In genomic region chr6:1855890-1856289, GRCh38 we compare ENCODE assay signal across 22 cellular contexts.
A peak's percentile ranks its signal among the peaks of the same experiment; 100 is the strongest.
DNase-seq lines count a peak whose midpoint lies in the region; ATAC-seq, FAIRE-seq and TF ChIP-seq lines count a peak whose summit lies in the region.
"Had no signal": no experiment of that assay in that cellular context is flagged by ENCODE, and none has a peak within 500 bp of the region (broad histone marks: within the 10 kb centered on the region; RNA-seq: fewer than 3 reads in every experiment).

No MANE protein-coding gene starts in this region.

- peaks cover 25% of the 10 kb centered on the region for H3K4me1 Mint-ChIP-seq in chondrocyte (ENCODE audit: low read depth)

- H3K9me3 ChIP-seq in OCI-LY3 (ENCODE audit: insufficient read depth, low read length), result no peaks in the 10 kb centered on the region
- no peaks in the 10 kb centered on the region for H3K9me3 ChIP-seq in transverse colon
- H3K9me3 ChIP-seq: mucosa of descending colon had no signal

- H3K9me3 Mint-ChIP-seq in chondrocyte (ENCODE audit: low read depth), result no peaks in the 10 kb centered on the region
- H3K9me3 Mint-ChIP-seq: activated naive CD8-positive, alpha-beta T cell treated with anti-CD3 and anti-CD28 coated beads, Interleukin-2, amount 50 U/mL, for 24 hours; type B pancreatic cell had no signal

- peak overlapping the region; percentile 77 for H3K9ac ChIP-seq in OCI-LY3 (ENCODE audit: low read length)

- H3K4me1 ChIP-seq in OCI-LY3 (ENCODE audit: low read length), result peaks cover 65% of the 10 kb centered on the region
- peaks cover 0 to 11% (median 8%) of the 10 kb centered on the region in 4 donors for H3K4me1 ChIP-seq in transverse colon

- TF ChIP-seq CTCF in D721Med (IDR thresholded peaks at IDR 0.05; ENCODE audit: insufficient read depth, missing control alignments), result peak; percentile 7
- TF ChIP-seq CTCF in OCI-LY3 (IDR thresholded peaks at IDR 0.05; ENCODE audit: low read depth, low read length), result no peak
- TF ChIP-seq CTCF in chondrocyte (IDR thresholded peaks at IDR 0.05), result peak; percentile 37
- no peak for TF ChIP-seq CTCF in transverse colon (IDR thresholded peaks at IDR 0.05)

- peak overlapping the region; percentile 80 for H3K4me2 ChIP-seq in OCI-LY3 (ENCODE audit: low read length)
- H3K4me2 ChIP-seq: hepatocyte had no signal

- 69 to 73% methylated on average over 4 of the region's 4 CpGs for WGBS in transverse colon (ENCODE audit: low coverage in 1 of 2), 2 donors

- no peak overlapping the region for H3K4me3 Mint-ChIP-seq in chondrocyte (ENCODE audit: unreplicated experiment)
- H3K4me3 Mint-ChIP-seq: activated CD8-positive, alpha-beta T cell treated with anti-CD3 and anti-CD28 coated beads, Interleukin-2, amount 10 ng/mL, durations not matched to agents 7 days and 5 days; activated naive CD8-positive, alpha-beta T cell treated with anti-CD3 and anti-CD28 coated beads, Interleukin-2, amount 50 U/mL, for 24 hours; type B pancreatic cell had no signal

- no peak for FAIRE-seq in D721Med (lab: Jason Lieb, UNC)
- FAIRE-seq: G401.6 had no signal

- intact Hi-C loops in transverse colon (cut with DNase I; ENCODE audit: low total_unique reads), result no loop called here

- no peaks in the 10 kb centered on the region for H4K20me1 ChIP-seq in OCI-LY3 (ENCODE audit: insufficient read depth, low read length)

- TF ChIP-seq EP300 in transverse colon (IDR thresholded peaks at IDR 0.05; ENCODE audit: low read depth), result no peak

- no peaks in the 10 kb centered on the region for H3K79me2 ChIP-seq in OCI-LY3 (ENCODE audit: low read length)
- H3K79me2 ChIP-seq: hepatocyte had no signal

- H3K36me3 ChIP-seq in OCI-LY3 (replicated peaks; ENCODE audit: low read depth, low read length) (no peaks in the 10 kb centered on the region), transverse colon (no peaks in the 10 kb centered on the region)

- no peaks in the 10 kb centered on the region for H3K36me3 Mint-ChIP-seq in chondrocyte (ENCODE audit: low read depth)

- in situ Hi-C loops in transverse colon (cut with MboI; ENCODE audit: low pct_ligation_motif_present in 1 of 4, low pct_unique_long_range_greater_than_20kb in 1 of 4, low sequenced_read_pairs in 3 of 4), result no loop called here

- no peaks in the 10 kb centered on the region for H3K27me3 ChIP-seq in OCI-LY3 (ENCODE audit: low read depth, low read length)
- no peaks in the 10 kb centered on the region for H3K27me3 ChIP-seq in transverse colon
- H3K27me3 ChIP-seq: hepatocyte had no signal

- H3K27ac ChIP-seq in OCI-LY3 (ENCODE audit: low read length) (peak overlapping the region; percentile 94), transverse colon (no peak overlapping the region)
- H3K27ac ChIP-seq: hepatocyte had no signal

- DNase-seq in D721Med (ENCODE audit: insufficient read length, low spot score), result no peak
- DNase-seq in chondrocyte (ENCODE audit: low spot score), result no peak
- DNase-seq in SKM-1 treated with dmso at 0.1 percent for 144 hours (lab: John Stamatoyannopoulos, UW; ENCODE audit: unreplicated experiment), result no peak
- DNase-seq in transverse colon, result no peak
- DNase-seq: activated CD4-positive, CD25-positive, alpha-beta regulatory T cell treated with anti-CD3 and anti-CD28 coated beads, Interleukin-2, amount 50 U/mL, for 72 hours; activated CD8-positive, alpha-beta T cell treated with anti-CD3 and anti-CD28 coated beads, Interleukin-2, amount 10 ng/mL, durations not matched to agents 7 days and 5 days; activated gamma-delta T cell; activated naive CD8-positive, alpha-beta T cell treated with anti-CD3 and anti-CD28 coated beads, Interleukin-2, amount 50 U/mL, for 24 hours; foreskin melanocyte; left ventricle myocardium superior; NCI-H1694 treated with DMSO at 0.1 percent for 48 hours; NCI-H2227 treated with DMSO at 0.1 percent for 48 hours; stimulated activated CD4-positive, alpha-beta T cell treated with anti-CD3 and anti-CD28 coated beads, Interleukin-15, amount 100 ng/mL, for 24 hours had no signal

- no peak overlapping the region for H3K27ac Mint-ChIP-seq in chondrocyte (ENCODE audit: unreplicated experiment)
- H3K27ac Mint-ChIP-seq: activated CD8-positive, alpha-beta T cell treated with anti-CD3 and anti-CD28 coated beads, Interleukin-2, amount 10 ng/mL, durations not matched to agents 7 days and 5 days; activated naive CD8-positive, alpha-beta T cell treated with anti-CD3 and anti-CD28 coated beads, Interleukin-2, amount 50 U/mL, for 24 hours; type B pancreatic cell had no signal

- H3K4me3 ChIP-seq in OCI-LY3 (ENCODE audit: low read length) (peak overlapping the region; percentile 52), transverse colon (no peak overlapping the region)
- H3K4me3 ChIP-seq: hepatocyte, mucosa of descending colon had no signal

- no peak for TF ChIP-seq POLR2A in transverse colon (IDR thresholded peaks at IDR 0.05)

- ATAC-seq in GM21723 (IDR thresholded peaks at IDR 0.05; ENCODE audit: unreplicated experiment) (peak; percentile 6), GM19455 (IDR thresholded peaks at IDR 0.05; ENCODE audit: unreplicated experiment) (no peak), GM21786 (IDR thresholded peaks at IDR 0.05; ENCODE audit: unreplicated experiment) (no peak)
- ATAC-seq: activated CD8-positive, alpha-beta T cell treated with anti-CD3 and anti-CD28 coated beads, Interleukin-2, amount 10 ng/mL, durations not matched to agents 7 days and 5 days; activated naive CD8-positive, alpha-beta T cell treated with anti-CD3 and anti-CD28 coated beads, Interleukin-2, amount 50 U/mL, for 24 hours; left ventricle myocardium superior; Panc1 had no signal

- H2AFZ ChIP-seq in OCI-LY3 (ENCODE audit: low read depth, low read length), result no peak overlapping the region
- H2AFZ ChIP-seq: hepatocyte had no signal

- no peaks in the 10 kb centered on the region for H3K27me3 Mint-ChIP-seq in chondrocyte (ENCODE audit: low read depth)
- H3K27me3 Mint-ChIP-seq: activated naive CD8-positive, alpha-beta T cell treated with anti-CD3 and anti-CD28 coated beads, Interleukin-2, amount 50 U/mL, for 24 hours had no signal

Comparison
In these comparisons a context has a peak if more than half of its experiments do, and no peak if none do; other contexts are left out.
1. CTCF ChIP-seq: peak in D721Med (single experiment) and chondrocyte (single experiment); none in OCI-LY3 (single experiment) and transverse colon (0 of 5).